8 cellular contexts compared by ENCODE assay signal in the genomic region with DNA sequence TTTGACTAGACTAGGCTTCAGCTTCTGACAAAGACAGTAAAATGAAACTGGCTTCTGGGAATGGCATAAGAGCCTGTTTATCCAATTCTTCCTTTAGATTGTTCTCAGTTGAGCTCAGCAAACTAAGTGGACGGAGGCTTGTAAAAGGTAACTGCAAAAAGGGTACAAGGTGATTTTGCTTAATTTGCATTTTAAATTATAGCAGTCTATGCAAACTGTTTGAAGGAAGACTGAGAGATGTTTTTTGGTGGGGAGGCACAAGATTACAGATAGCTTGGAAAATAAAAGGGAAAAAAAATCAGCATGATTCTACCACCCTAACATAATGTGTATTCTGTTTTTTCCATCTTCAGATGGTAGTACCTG. TPM values are rescaled to one million over a fixed set of nuclear protein-coding genes. Genes with fewer than 3 reads are reported as not detected.
DNase-seq lines count a peak whose midpoint lies in the region; ATAC-seq and TF ChIP-seq lines count a peak whose summit lies in the region.

No MANE protein-coding gene starts in this region.

- H3K4me3 ChIP-seq in GM06990 (replicated peaks; ENCODE audit: low read depth, low read length) (peak overlapping the region; percentile 50), esophagus squamous epithelium (peak overlapping the region in 3 of 4 donors; percentile 23 to 81 (median 27)), skeletal muscle satellite cell (ENCODE audit: low read length) (peak overlapping the region; percentile 55)

- intact Hi-C loops in esophagus squamous epithelium (cut with DNase I) = no loop called here

- peak overlapping the region; percentile 96 to 100 (median 99) for H3K27ac ChIP-seq in esophagus squamous epithelium

- H3K27me3 Mint-ChIP-seq in T-cell = no peaks in the 10 kb centered on the region

- peak overlapping the region; percentile 97 to 100 for H3K27ac Mint-ChIP-seq in T-cell

- H3K36me3 Mint-ChIP-seq in T-cell = no peaks in the 10 kb centered on the region

- TF ChIP-seq CTCF in GM06990 (IDR thresholded peaks at IDR 0.05; ENCODE audit: insufficient read depth, low read length, poor library complexity, severe bottlenecking) = no peak
- TF ChIP-seq CTCF in esophagus squamous epithelium (IDR thresholded peaks at IDR 0.05) = no peak

- H3K9me3 ChIP-seq in esophagus squamous epithelium = no peaks in the 10 kb centered on the region
- no peaks in the 10 kb centered on the region for H3K9me3 ChIP-seq in skeletal muscle satellite cell (replicated peaks; ENCODE audit: low read length)

- TF ChIP-seq POLR2A in esophagus squamous epithelium (IDR thresholded peaks at IDR 0.05) = no peak

- in situ Hi-C loops in ACHN (cut with HindIII; ENCODE audit: low pct_ligation_motif_present, low pct_unique_long_range_greater_than_20kb, low sequenced_read_pairs) = no loop called here

- ATAC-seq in T-cell (replicated peaks in 1 of 4) (no peak), HG02588 (IDR thresholded peaks at IDR 0.05; ENCODE audit: unreplicated experiment) (no peak)

- H3K9me3 Mint-ChIP-seq in T-cell = no peaks in the 10 kb centered on the region

- DNase-seq in GM06990 (ENCODE audit: extremely low read depth, insufficient read length) (no peak), T-cell (no peak), esophagus squamous epithelium (lab: John Stamatoyannopoulos, UW) (no peak), ACHN (no peak), COLO829 (ENCODE audit: low spot score) (no peak)
- no peak for DNase-seq in effector CD8-positive, alpha-beta T cell (lab: John Stamatoyannopoulos, UW)

- peak overlapping the region; percentile 78 for H3K4me2 ChIP-seq in skeletal muscle satellite cell (ENCODE audit: low read length)

- peaks cover 91 to 93% (median 93%) of the 10 kb centered on the region in 3 donors for H3K4me1 Mint-ChIP-seq in T-cell

- peaks cover 2% of the 10 kb centered on the region; the same call in 1 of the 2 replicates for H3K36me3 ChIP-seq in GM06990 (ENCODE audit: control insufficient read depth, insufficient read depth, low read length)
- no peaks in the 10 kb centered on the region for H3K36me3 ChIP-seq in esophagus squamous epithelium
- H3K36me3 ChIP-seq in skeletal muscle satellite cell (ENCODE audit: insufficient read depth, low read length) = no peaks in the 10 kb centered on the region

- POLR2A ChIA-PET in T-cell (lab: Charles Lee) = interaction anchor here (0.6 to 1.1 kb wide), 3 partner anchors 11 to 157 kb away, joined by 3 read pairs; no protein-coding TSS in a partner anchor

- 20 to 31% methylated on average over 1 of the region's 1 CpG for WGBS in esophagus squamous epithelium, 2 donors

- peak overlapping the region; percentile 35 for H3K9ac ChIP-seq in skeletal muscle satellite cell (ENCODE audit: low read depth, low read length)

- H3K4me1 ChIP-seq in esophagus squamous epithelium (peaks cover 56 to 91% (median 76%) of the 10 kb centered on the region in 3 donors), skeletal muscle satellite cell (ENCODE audit: control insufficient read depth, insufficient read depth, low read length) (peaks cover 39% of the 10 kb centered on the region)

- H3K4me3 Mint-ChIP-seq in T-cell = peak overlapping the region; percentile 87 to 97 (median 94)

- CTCF ChIA-PET in T-cell (lab: Charles Lee) = interaction anchor here in 1 of 2 donors (0.5 to 1.0 kb wide), 2 partner anchors 9 to 1671 kb away, joined by 3 to 4 read pairs; no protein-coding TSS in a partner anchor

- H3K27me3 ChIP-seq in GM06990 (replicated peaks; ENCODE audit: control insufficient read depth, insufficient read depth, low read length) (no peaks in the 10 kb centered on the region), esophagus squamous epithelium (no peaks in the 10 kb centered on the region), skeletal muscle satellite cell (ENCODE audit: control insufficient read depth, insufficient read depth, low read length) (no peaks in the 10 kb centered on the region)

RNA-seq across cellular contexts. Expression of a gene that starts 5.0 kb away (rescaled TPM):
- total RNA-seq in T-cell (10 to 100 TPM; 53.5 to 75.5 (median 60.4) TPM), esophagus squamous epithelium (10 to 100 TPM; 22.4 to 43.1 (median 27.8) TPM)
- total RNA-seq in skeletal muscle satellite cell (2012; rRNA removed) = 5.5 and 6.3 TPM in 2 replicates

RNA-seq across cellular contexts. Expression of a gene that starts 41.7 kb away (rescaled TPM):
- not detected for total RNA-seq in T-cell
- under 1 TPM in 1 of 4 donors, not detected in 3; 0.22 TPM for total RNA-seq in esophagus squamous epithelium
- total RNA-seq in skeletal muscle satellite cell (2012; rRNA removed) = not detected in 2 replicates
